9 cellular contexts compared by ENCODE assay signal in genomic region chr1:51989582-51990477, GRCh38. TPM values are rescaled to one million over a fixed set of nuclear protein-coding genes. Genes with fewer than 3 reads are reported as not detected.
A peak's percentile ranks its signal among the peaks of the same experiment; 100 is the strongest.
DNase-seq lines count a peak whose midpoint lies in the region; ATAC-seq and TF ChIP-seq lines count a peak whose summit lies in the region.
"Had no signal": no experiment of that assay in that cellular context is flagged by ENCODE, and none has a peak within 500 bp of the region (broad histone marks: within the 10 kb centered on the region; RNA-seq: fewer than 3 reads in every experiment).

No MANE protein-coding gene starts in this region.

- H3K27ac Mint-ChIP-seq in activated T-helper 17 cell treated with anti-CD3 and anti-CD28 coated beads, Interleukin-2, amount 50 U/mL, for 72 hours = no peak overlapping the region

- H3K36me3 ChIP-seq in thoracic aorta = no peaks in the 10 kb centered on the region

- H3K4me1 Mint-ChIP-seq in activated T-helper 17 cell treated with anti-CD3 and anti-CD28 coated beads, Interleukin-2, amount 50 U/mL, for 72 hours = peaks cover 9% of the 10 kb centered on the region

- H3K27ac ChIP-seq in thoracic aorta = no peak overlapping the region

- H3K9me3 Mint-ChIP-seq in activated T-helper 17 cell treated with anti-CD3 and anti-CD28 coated beads, Interleukin-2, amount 50 U/mL, for 72 hours = no peaks in the 10 kb centered on the region
- H3K9me3 Mint-ChIP-seq: IgD-negative memory B cell had no signal

- peak; percentile 17 for DNase-seq in activated CD8-positive, alpha-beta memory T cell treated with anti-CD3 and anti-CD28 coated beads, Interleukin-2, amount 50 U/mL, for 4 hours
- DNase-seq in activated CD8-positive, alpha-beta memory T cell treated with anti-CD3 and anti-CD28 coated beads for 24 hours = no peak
- peak; percentile 71 for DNase-seq in iPS-NIHi11 (ENCODE audit: low spot score)
- DNase-seq in thoracic aorta (ENCODE audit: low spot score) = no peak

- H3K4me3 Mint-ChIP-seq in activated T-helper 17 cell treated with anti-CD3 and anti-CD28 coated beads, Interleukin-2, amount 50 U/mL, for 72 hours = peak overlapping the region; percentile 75

- no peaks in the 10 kb centered on the region for H3K36me3 Mint-ChIP-seq in activated T-helper 17 cell treated with anti-CD3 and anti-CD28 coated beads, Interleukin-2, amount 50 U/mL, for 72 hours (ENCODE audit: low read depth)

- ATAC-seq in activated T-helper 17 cell treated with anti-CD3 and anti-CD28 coated beads, Interleukin-2, amount 50 U/mL, for 72 hours (replicated peaks) = no peak
- no peak for ATAC-seq in thoracic aorta (ENCODE audit: insufficient number of reproducible peaks, low FRiP score, low read depth)
- no peak for ATAC-seq in HG02642 (IDR thresholded peaks at IDR 0.05; ENCODE audit: poor library complexity, unreplicated experiment)
- no peak for ATAC-seq in HG02571 (IDR thresholded peaks at IDR 0.05; ENCODE audit: unreplicated experiment)
- ATAC-seq in HG03460 (IDR thresholded peaks at IDR 0.05; ENCODE audit: unreplicated experiment) = no peak

- TF ChIP-seq CTCF in thoracic aorta (IDR thresholded peaks at IDR 0.05) = no peak

- peak overlapping the region; percentile 73 for H3K4me3 ChIP-seq in thoracic aorta

- H3K4me1 ChIP-seq in thoracic aorta (ENCODE audit: control insufficient read depth in 1 of 2, low read depth in 2 of 2) = no peaks in the 10 kb centered on the region

- H3K27me3 Mint-ChIP-seq in activated T-helper 17 cell treated with anti-CD3 and anti-CD28 coated beads, Interleukin-2, amount 50 U/mL, for 72 hours = peaks cover 26% of the 10 kb centered on the region

- H3K27me3 ChIP-seq in thoracic aorta (replicated peaks; ENCODE audit: insufficient read depth) = no peaks in the 10 kb centered on the region

- no peaks in the 10 kb centered on the region for H3K9me3 ChIP-seq in thoracic aorta

RNA-seq across cellular contexts. Expression of gene RAB3B, which starts 0.7 kb away (rescaled TPM):
- total RNA-seq in activated T-helper 17 cell treated with anti-CD3 and anti-CD28 coated beads, Interleukin-2, amount 50 U/mL, for 72 hours = under 1 TPM; 0.26 TPM
- total RNA-seq in thoracic aorta = not detected

RNA-seq across cellular contexts. Expression of gene KTI12, which starts 43.8 kb away (rescaled TPM):
- 10 to 100 TPM in 1 of 2 donors, 1 to 10 TPM in 1; 9.3 to 16.2 TPM for total RNA-seq in activated T-helper 17 cell treated with anti-CD3 and anti-CD28 coated beads, Interleukin-2, amount 50 U/mL, for 72 hours
- 10 to 100 TPM in 1 of 2 donors, 1 to 10 TPM in 1; 5.4 to 16.2 TPM for total RNA-seq in thoracic aorta

Comparison
In these comparisons a context has a peak if more than half of its experiments do, and no peak if none do; other contexts are left out.
1. DNase-seq: peak in activated CD8-positive, alpha-beta memory T cell treated with anti-CD3 and anti-CD28 coated beads, Interleukin-2, amount 50 U/mL, for 4 hours (single experiment) and iPS-NIHi11 (single experiment); none in activated CD8-positive, alpha-beta memory T cell treated with anti-CD3 and anti-CD28 coated beads for 24 hours (single experiment) and thoracic aorta (single experiment).